Comparison of ENCODE assay signal across 8 cellular contexts in genomic region chr14:92400579-92401444, GRCh38.
DNase-seq lines count a peak whose midpoint lies in the region; ATAC-seq and TF ChIP-seq lines count a peak whose summit lies in the region.
"Had no signal": no experiment of that assay in that cellular context is flagged by ENCODE, and none has a peak within 500 bp of the region (broad histone marks: within the 10 kb centered on the region; RNA-seq: fewer than 3 reads in every experiment).

No MANE protein-coding gene starts in this region.

- peaks cover 0 to 6% of the 10 kb centered on the region in 2 donors for H3K9me3 ChIP-seq in ascending aorta

- DNase-seq in SIG-M5 treated with dmso at 0.1 percent for 504 hours (lab: John Stamatoyannopoulos, UW; ENCODE audit: unreplicated experiment) (peak; percentile 96), superior temporal gyrus (ENCODE audit: extremely low spot score) (peak; percentile 37), posterior vena cava (ENCODE audit: low spot score) (no peak), DMS79 treated with DMSO at 0.1 percent for 48 hours (lab: John Stamatoyannopoulos, UW) (no peak), ascending aorta (ENCODE audit: low spot score in 2 of 2) (no peak)
- DNase-seq: activated CD4-positive, CD25-positive, alpha-beta regulatory T cell had no signal

- no peak overlapping the region for H3K27ac ChIP-seq in ascending aorta

- no peaks in the 10 kb centered on the region for H3K36me3 ChIP-seq in ascending aorta

- no peaks in the 10 kb centered on the region for H3K27me3 ChIP-seq in ascending aorta

- TF ChIP-seq CTCF in ascending aorta (IDR thresholded peaks at IDR 0.05): no peak

- intact Hi-C loops in posterior vena cava (cut with DNase I): no loop called here
- intact Hi-C loops in ascending aorta (cut with DNase I): no loop called here

- peaks cover 0 to 8% of the 10 kb centered on the region in 2 donors for H3K4me1 ChIP-seq in ascending aorta

- peak; percentile 76 for ATAC-seq in GM19395 (IDR thresholded peaks at IDR 0.05; ENCODE audit: unreplicated experiment)
- ATAC-seq in HG03045 (IDR thresholded peaks at IDR 0.05; ENCODE audit: unreplicated experiment): peak; percentile 61

- no peak overlapping the region for H3K4me3 ChIP-seq in ascending aorta

Comparison
In these comparisons a context has a peak if more than half of its experiments do, and no peak if none do; other contexts are left out.
1. DNase-seq: peak in SIG-M5 treated with dmso at 0.1 percent for 504 hours (single experiment) and superior temporal gyrus (single experiment); none in posterior vena cava (single experiment), DMS79 treated with DMSO at 0.1 percent for 48 hours (single experiment) and ascending aorta (0 of 2).